Comparison of ENCODE assay signal across 9 cellular contexts in genomic region chr9:134456740-134457315, GRCh38.
A peak's percentile ranks its signal among the peaks of the same experiment; 100 is the strongest.
DNase-seq lines count a peak whose midpoint lies in the region; TF ChIP-seq lines count a peak whose summit lies in the region.
"Had no signal": no experiment of that assay in that cellular context is flagged by ENCODE, and none has a peak within 500 bp of the region (broad histone marks: within the 10 kb centered on the region; RNA-seq: fewer than 3 reads in every experiment).

No MANE protein-coding gene starts in this region.

- 90 to 100% methylated on average over 2 to 12 of the region's 12 CpGs for WGBS in endodermal cell (ENCODE audit: insufficient coverage in 1 of 2, insufficient read length in 1 of 2), 2 experiments
- 81 to 85% (median 85%) methylated on average over 11 to 12 of the region's 12 CpGs for WGBS in ovary, 3 donors

- H3K36me3 ChIP-seq in SK-N-MC (ENCODE audit: insufficient read depth, low read length) = no peaks in the 10 kb centered on the region
- no peaks in the 10 kb centered on the region for H3K36me3 ChIP-seq in endodermal cell (ENCODE audit: control insufficient read depth, insufficient read depth, low read length)
- H3K36me3 ChIP-seq in ovary = no peaks in the 10 kb centered on the region

- H3K9me3 Mint-ChIP-seq in endodermal cell = no peaks in the 10 kb centered on the region

- TF ChIP-seq POLR2A in ovary (IDR thresholded peaks at IDR 0.05) = no peak

- no peaks in the 10 kb centered on the region for H3K36me3 Mint-ChIP-seq in endodermal cell (ENCODE audit: low read depth)

- H3K27me3 Mint-ChIP-seq in endodermal cell (ENCODE audit: insufficient read depth) = no peaks in the 10 kb centered on the region

- no peak overlapping the region for H3K27ac Mint-ChIP-seq in endodermal cell

- DNase-seq in AG10803 (ENCODE audit: low read depth) (no peak), SK-N-MC (ENCODE audit: low read depth, low spot score) (no peak), endodermal cell (no peak), ovary (no peak), GDM1 (lab: John Stamatoyannopoulos, UW) (no peak), SKM-1 treated with dmso at 0.1 percent for 144 hours (lab: John Stamatoyannopoulos, UW; ENCODE audit: unreplicated experiment) (no peak), NCI-H1436 (lab: John Stamatoyannopoulos, UW) (no peak)
- no peak for DNase-seq in stimulated activated CD4-positive, alpha-beta T cell treated with anti-CD3 and anti-CD28 coated beads, Interleukin-12 subunit alpha, Interleukin-12 subunit beta, amount 100 ng/mL, for 4 hours
- DNase-seq: NK-92 treated with Interleukin-12 subunit alpha and Interleukin-12 subunit beta, amount 100 ng/mL, for 24 hours had no signal

- H3K4me1 ChIP-seq in endodermal cell (ENCODE audit: control insufficient read depth, insufficient read depth, low read length) = no peaks in the 10 kb centered on the region
- peaks cover 11% of the 10 kb centered on the region for H3K4me1 ChIP-seq in ovary (ENCODE audit: insufficient read depth)

- H3K27ac ChIP-seq in SK-N-MC (peak overlapping the region; percentile 100), endodermal cell (ENCODE audit: low read depth, low read length) (peak overlapping the region; percentile 24), ovary (peak overlapping the region; percentile 77 to 87)

- H3K9ac ChIP-seq in SK-N-MC (ENCODE audit: insufficient read length) (peak overlapping the region; percentile 88), endodermal cell (ENCODE audit: extremely low read depth, low read length, poor library complexity, severe bottlenecking) (no peak overlapping the region)

- no peak overlapping the region for H3K4me3 Mint-ChIP-seq in endodermal cell

- no peak for TF ChIP-seq EP300 in ovary (IDR thresholded peaks at IDR 0.05)

- intact Hi-C loops in ovary (cut with DNase I) = loop anchor here in 3 of 4 donors (5.0 to 10.0 kb wide), 3 partner anchors 188 to 230 kb away; partner anchors contain the start of gene COL5A1 (in 2 of the 3)

- H3K4me1 Mint-ChIP-seq in endodermal cell = no peaks in the 10 kb centered on the region

- no peaks in the 10 kb centered on the region; the same call in 1 of the 2 replicates for H3K9me3 ChIP-seq in SK-N-MC (ENCODE audit: low read depth, low read length)
- no peaks in the 10 kb centered on the region for H3K9me3 ChIP-seq in endodermal cell (ENCODE audit: control insufficient read depth, low read length)
- H3K9me3 ChIP-seq in ovary = no peaks in the 10 kb centered on the region

- H3K27me3 ChIP-seq in endodermal cell (ENCODE audit: control insufficient read depth, insufficient read depth, low read length, poor library complexity, severe bottlenecking) = no peaks in the 10 kb centered on the region
- H3K27me3 ChIP-seq in ovary = no peaks in the 10 kb centered on the region

- no peak overlapping the region for H3K4me3 ChIP-seq in AG10803 (ENCODE audit: low read length)
- peak overlapping the region; percentile 57 for H3K4me3 ChIP-seq in SK-N-MC
- no peak overlapping the region for H3K4me3 ChIP-seq in endodermal cell (ENCODE audit: low read length)
- H3K4me3 ChIP-seq in ovary = peak overlapping the region; percentile 20

- TF ChIP-seq CTCF in AG10803 (conservative IDR thresholded peaks at IDR 0.05; ENCODE audit: low read length) = 0 out of 2 replicates have a peak, but pooled peaks have one; percentile 31
- TF ChIP-seq CTCF in endodermal cell (conservative IDR thresholded peaks at IDR 0.05) = no peak
- no peak for TF ChIP-seq CTCF in ovary (IDR thresholded peaks at IDR 0.05)

Comparison
In these comparisons a context has a peak if more than half of its experiments do, and no peak if none do; other contexts are left out.
1. H3K4me3 ChIP-seq: peak in SK-N-MC (single experiment) and ovary (single experiment); none in AG10803 (single experiment) and endodermal cell (single experiment).
2. H3K27ac ChIP-seq: peak in every context shown above with its lines; median percentile 100 in SK-N-MC; 82 in ovary; 24 in endodermal cell.